In genomic region chr22:26762503-26763170, GRCh38 we compare ENCODE assay signal across 19 cellular contexts.
"Had no signal": no experiment of that assay in that cellular context is flagged by ENCODE, and none has a peak within 500 bp of the region (broad histone marks: within the 10 kb centered on the region; RNA-seq: fewer than 3 reads in every experiment).

No MANE protein-coding gene starts in this region.

- H3K4me3 Mint-ChIP-seq: central memory CD8-positive, alpha-beta T cell; immature natural killer cell; natural killer cell had no signal

- H3K27ac ChIP-seq: brain microvascular endothelial cell, colonic mucosa, gastroesophageal sphincter, heart left ventricle, uterus, WERI-Rb-1 had no signal

- H3K4me1 ChIP-seq: colonic mucosa, gastroesophageal sphincter, heart left ventricle, uterus had no signal

- H3K36me3 Mint-ChIP-seq: natural killer cell had no signal

- H3K27ac Mint-ChIP-seq: natural killer cell had no signal

- H3K27me3 ChIP-seq: brain microvascular endothelial cell, colonic mucosa, gastroesophageal sphincter, heart left ventricle, uterus had no signal

- H3K9me3 Mint-ChIP-seq: central memory CD8-positive, alpha-beta T cell; immature natural killer cell; natural killer cell had no signal

- H3K36me3 ChIP-seq: brain microvascular endothelial cell, colonic mucosa, uterus, WERI-Rb-1 had no signal

- H3K9me3 ChIP-seq: colonic mucosa, gastroesophageal sphincter, uterus had no signal

- DNase-seq: activated CD4-positive, alpha-beta T cell treated with anti-CD3 and anti-CD28 coated beads for 1 hour; activated CD4-positive, alpha-beta T cell treated with anti-CD3 and anti-CD28 coated beads, Interleukin-2, amount 50 U/mL, for 48 hours; activated T-cell treated with anti-CD3 and anti-CD28 coated beads for 4 hours; anterior cingulate cortex; brain microvascular endothelial cell; colonic mucosa; heart left ventricle; immature natural killer cell; natural killer cell; posterior cingulate gyrus; retina; stimulated activated CD4-positive, alpha-beta T cell treated with anti-CD3 and anti-CD28 coated beads, Interleukin-12 subunit alpha, Interleukin-12 subunit beta, amount 100 ng/mL, for 4 hours; stimulated activated CD4-positive, alpha-beta T cell treated with anti-CD3 and anti-CD28 coated beads, Interleukin-1b, Interleukin-23, amount 100 ng/mL, for 48 hours; stimulated activated CD8-positive, alpha-beta memory T cell treated with anti-CD3 and anti-CD28 coated beads, Interleukin-4, amount 100 ng/mL, for 48 hours; stimulated activated naive CD4-positive, alpha-beta T cell; uterus; WERI-Rb-1 had no signal

- H3K27me3 Mint-ChIP-seq: central memory CD8-positive, alpha-beta T cell had no signal

- H3K4me3 ChIP-seq: colonic mucosa, gastroesophageal sphincter, heart left ventricle, uterus had no signal
